10 cellular contexts compared by ENCODE assay signal in genomic region chr5:93675458-93676450, GRCh38.
DNase-seq lines count a peak whose midpoint lies in the region; ATAC-seq and TF ChIP-seq lines count a peak whose summit lies in the region.
"Had no signal": no experiment of that assay in that cellular context is flagged by ENCODE, and none has a peak within 500 bp of the region (broad histone marks: within the 10 kb centered on the region; RNA-seq: fewer than 3 reads in every experiment).

No MANE protein-coding gene starts in this region.

- peak overlapping the region in 1 of 8 donors; percentile 36 for H3K27ac Mint-ChIP-seq in CD8-positive, alpha-beta memory T cell

- ATAC-seq in GM18867 (IDR thresholded peaks at IDR 0.05; ENCODE audit: unreplicated experiment) (peak; percentile 69), HG03571 (IDR thresholded peaks at IDR 0.05; ENCODE audit: unreplicated experiment) (peak; percentile 43)
- ATAC-seq: activated CD4-positive, CD25-positive, alpha-beta regulatory T cell treated with anti-CD3 and anti-CD28 coated beads, Interleukin-2, amount 50 U/mL, for 24 hours had no signal

- H3K4ac ChIP-seq in trophoblast cell (ENCODE audit: low read depth, low read length): no peak overlapping the region

- no peak overlapping the region for H4K91ac ChIP-seq in trophoblast cell (ENCODE audit: low read depth, low read length)

- H3K36me3 ChIP-seq in HEK293 (ENCODE audit: control insufficient read depth in 2 of 2, insufficient read depth in 1 of 2, low read length in 2 of 2) (no peaks in the 10 kb centered on the region), trophoblast cell (ENCODE audit: control insufficient read depth in 1 of 2, insufficient read depth in 2 of 2, low read length in 2 of 2) (no peaks in the 10 kb centered on the region)
- H3K36me3 ChIP-seq in CD8-positive, alpha-beta memory T cell (ENCODE audit: insufficient read depth, low read length): no peaks in the 10 kb centered on the region

- H3K27ac ChIP-seq in HEK293 (ENCODE audit: extremely low read depth, low read depth, low read length) (no peak overlapping the region), trophoblast cell (ENCODE audit: low read depth, low read length) (no peak overlapping the region)
- no peak overlapping the region for H3K27ac ChIP-seq in CD8-positive, alpha-beta memory T cell (ENCODE audit: low read depth, low read length)

- H3K4me2 ChIP-seq in trophoblast cell (ENCODE audit: low read length): no peak overlapping the region

- no peak overlapping the region for H3K4me3 Mint-ChIP-seq in CD8-positive, alpha-beta memory T cell

- no peak overlapping the region for H3K18ac ChIP-seq in trophoblast cell (ENCODE audit: low read length)

- no peaks in the 10 kb centered on the region for H3K27me3 ChIP-seq in trophoblast cell (ENCODE audit: insufficient read depth, low read length)
- no peaks in the 10 kb centered on the region for H3K27me3 ChIP-seq in CD8-positive, alpha-beta memory T cell (ENCODE audit: insufficient read depth, low read length, poor library complexity, severe bottlenecking)

- H3K79me1 ChIP-seq in trophoblast cell (ENCODE audit: low read length): no peaks in the 10 kb centered on the region

- POLR2A ChIA-PET in HEK293 (lab: Yijun Ruan, JAX): interaction anchor here (0.8 to 1.7 kb wide), 2 partner anchors 55 to 91 kb away, joined by 3 to 4 read pairs; no protein-coding TSS in a partner anchor
- POLR2A ChIA-PET in CD8-positive, alpha-beta memory T cell (lab: Charles Lee): no interaction called here

- H3K27me3 Mint-ChIP-seq in CD8-positive, alpha-beta memory T cell: no peaks in the 10 kb centered on the region

- H3K4me1 ChIP-seq in HEK293 (ENCODE audit: control insufficient read depth, insufficient read depth, low read length) (peaks cover 42% of the 10 kb centered on the region), trophoblast cell (ENCODE audit: control insufficient read depth in 1 of 2, insufficient read depth in 2 of 2, low read length in 2 of 2) (peaks cover 4 to 5% of the 10 kb centered on the region in 2 experiments)
- no peaks in the 10 kb centered on the region for H3K4me1 ChIP-seq in CD8-positive, alpha-beta memory T cell (ENCODE audit: insufficient read depth, low read length)

- TF ChIP-seq CTCF in HEK293 (tag by site-specific recombination; IDR thresholded peaks at IDR 0.05): no peak
- no peak for TF ChIP-seq CTCF in fibroblast of mammary gland (conservative IDR thresholded peaks at IDR 0.05; ENCODE audit: control insufficient read depth, insufficient read depth, low read depth, low read length)

- H3K9me3 ChIP-seq in HEK293 (ENCODE audit: control insufficient read depth, insufficient read depth, low read depth, low read length) (no peaks in the 10 kb centered on the region), trophoblast cell (ENCODE audit: insufficient read depth, low read depth, low read length) (no peaks in the 10 kb centered on the region)
- H3K9me3 ChIP-seq in CD8-positive, alpha-beta memory T cell (ENCODE audit: low read length): no peaks in the 10 kb centered on the region

- H4K12ac ChIP-seq in trophoblast cell (ENCODE audit: low read depth, low read length): no peak overlapping the region

- no peak overlapping the region for H3K23ac ChIP-seq in trophoblast cell (ENCODE audit: low read length)

- no peaks in the 10 kb centered on the region for H3K9me3 Mint-ChIP-seq in CD8-positive, alpha-beta memory T cell

- CTCF ChIA-PET in HEK293 (lab: Yijun Ruan, JAX): interaction anchor here (0.7 to 1.0 kb wide), 5 partner anchors 27 to 306 kb away, joined by 3 to 7 read pairs (median 4); no protein-coding TSS in a partner anchor
- CTCF ChIA-PET in CD8-positive, alpha-beta memory T cell (lab: Charles Lee): no interaction called here

- H2AK5ac ChIP-seq in trophoblast cell (ENCODE audit: low read length): no peak overlapping the region

- H3K79me2 ChIP-seq in trophoblast cell (ENCODE audit: control insufficient read depth, insufficient read depth, low read length, poor library complexity): no peaks in the 10 kb centered on the region

- no peak overlapping the region for H2BK5ac ChIP-seq in trophoblast cell (ENCODE audit: low read depth, low read length, poor library complexity)

- H3K36me3 Mint-ChIP-seq in CD8-positive, alpha-beta memory T cell: peaks cover 0 to 4% (median 4%) of the 10 kb centered on the region in 3 donors

- no peak overlapping the region for H3K9ac ChIP-seq in trophoblast cell (ENCODE audit: low read length)

- H3K4me3 ChIP-seq in HEK293 (ENCODE audit: low read depth, low read length): no peak overlapping the region
- H3K4me3 ChIP-seq in fibroblast of mammary gland (ENCODE audit: control insufficient read depth, low read depth, low read length): no peak overlapping the region
- H3K4me3 ChIP-seq in trophoblast cell (ENCODE audit: low read depth, low read length): no peak overlapping the region
- H3K4me3 ChIP-seq in CD8-positive, alpha-beta memory T cell (ENCODE audit: low read length): no peak overlapping the region

- H4K8ac ChIP-seq in trophoblast cell (ENCODE audit: low read depth, low read length): no peak overlapping the region

- H3K14ac ChIP-seq in trophoblast cell (ENCODE audit: low read length): no peak overlapping the region

- no peak overlapping the region for H2AFZ ChIP-seq in trophoblast cell (ENCODE audit: insufficient read depth, low read length, poor library complexity)

- no peak overlapping the region for H2BK12ac ChIP-seq in trophoblast cell (ENCODE audit: low read length)

- DNase-seq in fibroblast of mammary gland (ENCODE audit: low read depth): peak; percentile 6
- no peak for DNase-seq in HK-2 (ENCODE audit: unreplicated experiment)
- no peak for DNase-seq in trophoblast cell
- no peak for DNase-seq in CD8-positive, alpha-beta memory T cell
- DNase-seq in NCI-H2227 treated with DMSO at 0.1 percent for 48 hours (lab: John Stamatoyannopoulos, UW): no peak
- DNase-seq: NCI-H510A treated with DMSO at 0.1 percent for 48 hours had no signal

- no CpG with 5 or more reads among the region's 1 CpG for WGBS in trophoblast cell (ENCODE audit: extremely low coverage, insufficient coverage, insufficient read length)

- no peak overlapping the region for H2BK120ac ChIP-seq in trophoblast cell (ENCODE audit: insufficient read depth, low read length, poor library complexity)

- no peaks in the 10 kb centered on the region for H3K4me1 Mint-ChIP-seq in CD8-positive, alpha-beta memory T cell

TF ChIP-seq in HEK293, 187 proteins besides CTCF, POLR2A, EP300 and RAD21 (continues in another document):
- TF ChIP-seq ZNF514 (tag by site-specific recombination; IDR thresholded peaks at IDR 0.05) (no peak), IKZF3 (tag by site-specific recombination; IDR thresholded peaks at IDR 0.05) (peak; percentile 65; the same call in 1 of the 2 replicates), OSR2 (tag by site-specific recombination; IDR thresholded peaks at IDR 0.05) (peak; percentile 64), WT1 (tag by site-specific recombination; IDR thresholded peaks at IDR 0.05) (peak; percentile 19; the same call in 1 of the 2 replicates), ZNF830 (tag by site-specific recombination; IDR thresholded peaks at IDR 0.05; ENCODE audit: low read depth) (no peak), ZNF148 (tag by site-specific recombination; IDR thresholded peaks at IDR 0.05; ENCODE audit: borderline replicate concordance) (no peak), PRDM6 (tag by site-specific recombination; IDR thresholded peaks at IDR 0.05) (peak; percentile 94), ZNF362 (tag by site-specific recombination; IDR thresholded peaks at IDR 0.05) (0 out of 2 replicates have a peak, but pooled peaks have one; percentile 51)
